In genomic region chr10:121154846-121155245, GRCh38 we compare ENCODE assay signal across 12 cellular contexts.
DNase-seq lines count a peak whose midpoint lies in the region; ATAC-seq and TF ChIP-seq lines count a peak whose summit lies in the region.
"Had no signal": no experiment of that assay in that cellular context is flagged by ENCODE, and none has a peak within 500 bp of the region (broad histone marks: within the 10 kb centered on the region; RNA-seq: fewer than 3 reads in every experiment).

No MANE protein-coding gene starts in this region.

- no peaks in the 10 kb centered on the region for H3K36me3 ChIP-seq in thyroid gland

- no peaks in the 10 kb centered on the region for H3K27me3 ChIP-seq in thyroid gland

- ATAC-seq in GM19452 (IDR thresholded peaks at IDR 0.05; ENCODE audit: unreplicated experiment): no peak
- ATAC-seq: activated CD4-positive, CD25-positive, alpha-beta regulatory T cell treated with anti-CD3 and anti-CD28 coated beads, Interleukin-2, amount 50 U/mL, for 24 hours had no signal

- no peaks in the 10 kb centered on the region for H3K9me3 ChIP-seq in thyroid gland
- H3K9me3 ChIP-seq: Caco-2 had no signal

- 17 to 32% methylated on average over 5 of the region's 5 CpGs for WGBS in thyroid gland, 2 donors

- H3K4me3 ChIP-seq in thyroid gland (replicated peaks in 1 of 3): no peak overlapping the region

- no peak for TF ChIP-seq CTCF in thyroid gland (IDR thresholded peaks at IDR 0.05)

- TF ChIP-seq POLR2A in thyroid gland (IDR thresholded peaks at IDR 0.05): no peak

- no peak overlapping the region for H3K27ac ChIP-seq in thyroid gland

- DNase-seq in NCI-H345 treated with DMSO at 0.1 percent for 48 hours (lab: John Stamatoyannopoulos, UW; ENCODE audit: unreplicated experiment) (peak; percentile 21), cerebellar cortex (ENCODE audit: low spot score) (peak; percentile 6), middle frontal gyrus (ENCODE audit: extremely low spot score, low spot score) (peak; percentile 79), thyroid gland (peak; percentile 27 to 45), NCI-H82 treated with DMSO at 0.1 percent for 48 hours (lab: John Stamatoyannopoulos, UW; ENCODE audit: unreplicated experiment) (no peak), AG08396 (ENCODE audit: low spot score) (no peak)
- DNase-seq: Caco-2, GOT3, NCI-H1694, SW 1271 had no signal

- H3K4me1 ChIP-seq in thyroid gland: peaks cover 12 to 16% of the 10 kb centered on the region in 2 donors

- intact Hi-C loops in thyroid gland (cut with DNase I): no loop called here

Comparison
In these comparisons a context has a peak if more than half of its experiments do, and no peak if none do; other contexts are left out.
1. DNase-seq: peak in NCI-H345 treated with DMSO at 0.1 percent for 48 hours (single experiment), cerebellar cortex (single experiment), middle frontal gyrus (single experiment) and thyroid gland (2 of 2); none in NCI-H82 treated with DMSO at 0.1 percent for 48 hours (single experiment) and AG08396 (single experiment).